In the genomic region with DNA sequence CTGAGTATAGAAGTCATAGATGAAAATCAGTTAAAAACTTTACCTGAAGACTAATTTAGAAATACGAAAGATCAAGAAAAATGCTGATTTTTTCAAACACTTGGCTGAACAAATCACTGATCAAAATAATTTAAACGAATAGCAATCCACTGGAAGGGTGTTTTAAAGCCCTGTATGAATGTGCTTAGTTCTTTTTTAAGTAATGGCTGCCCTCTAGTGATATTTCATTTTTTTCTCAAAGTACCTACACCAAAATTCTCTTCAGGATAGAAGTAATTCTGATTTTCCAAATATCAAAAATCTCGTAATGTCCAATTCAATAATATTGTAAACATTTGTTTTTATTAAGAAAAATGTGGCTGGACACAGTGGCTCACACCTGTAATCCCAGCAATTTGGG, we compare ENCODE assay signal across 2 cellular contexts.
TF ChIP-seq lines count a peak whose summit lies in the region.

No MANE protein-coding gene starts in this region.

TF ChIP-seq in SK-N-SH, 30 proteins besides CTCF, POLR2A, EP300 and RAD21 (continued from another document):
- TF ChIP-seq, protein P1, sequence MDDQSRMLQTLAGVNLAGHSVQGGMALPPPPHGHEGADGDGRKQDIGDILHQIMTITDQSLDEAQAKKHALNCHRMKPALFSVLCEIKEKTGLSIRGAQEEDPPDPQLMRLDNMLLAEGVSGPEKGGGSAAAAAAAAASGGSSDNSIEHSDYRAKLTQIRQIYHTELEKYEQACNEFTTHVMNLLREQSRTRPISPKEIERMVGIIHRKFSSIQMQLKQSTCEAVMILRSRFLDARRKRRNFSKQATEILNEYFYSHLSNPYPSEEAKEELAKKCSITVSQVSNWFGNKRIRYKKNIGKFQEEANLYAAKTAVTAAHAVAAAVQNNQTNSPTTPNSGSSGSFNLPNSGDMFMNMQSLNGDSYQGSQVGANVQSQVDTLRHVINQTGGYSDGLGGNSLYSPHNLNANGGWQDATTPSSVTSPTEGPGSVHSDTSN (IDR thresholded peaks at IDR 0.05): no peak
- no peak for TF ChIP-seq YY1 (IDR thresholded peaks at IDR 0.05; ENCODE audit: low read depth)
- TF ChIP-seq TAF1 (IDR thresholded peaks at IDR 0.05; ENCODE audit: borderline replicate concordance, low read depth, low read length): no peak
- no peak for TF ChIP-seq ELF1 (IDR thresholded peaks at IDR 0.05)
- no peak for TF ChIP-seq EZH2phosphoT487 (IDR thresholded peaks at IDR 0.05; ENCODE audit: borderline replicate concordance, low read depth)
- TF ChIP-seq NFIC (IDR thresholded peaks at IDR 0.05; ENCODE audit: borderline replicate concordance): no peak
- no peak for TF ChIP-seq RFX5 (IDR thresholded peaks at IDR 0.05; ENCODE audit: low read length)
- TF ChIP-seq GABPA (IDR thresholded peaks at IDR 0.05; ENCODE audit: low read depth): no peak

TF ChIP-seq in SK-N-SH treated with all-trans-retinoic acid at 6 μM for 48 hours, 23 proteins besides CTCF, POLR2A, EP300 and RAD21 (continued from another document):
- TF ChIP-seq, protein P2, sequence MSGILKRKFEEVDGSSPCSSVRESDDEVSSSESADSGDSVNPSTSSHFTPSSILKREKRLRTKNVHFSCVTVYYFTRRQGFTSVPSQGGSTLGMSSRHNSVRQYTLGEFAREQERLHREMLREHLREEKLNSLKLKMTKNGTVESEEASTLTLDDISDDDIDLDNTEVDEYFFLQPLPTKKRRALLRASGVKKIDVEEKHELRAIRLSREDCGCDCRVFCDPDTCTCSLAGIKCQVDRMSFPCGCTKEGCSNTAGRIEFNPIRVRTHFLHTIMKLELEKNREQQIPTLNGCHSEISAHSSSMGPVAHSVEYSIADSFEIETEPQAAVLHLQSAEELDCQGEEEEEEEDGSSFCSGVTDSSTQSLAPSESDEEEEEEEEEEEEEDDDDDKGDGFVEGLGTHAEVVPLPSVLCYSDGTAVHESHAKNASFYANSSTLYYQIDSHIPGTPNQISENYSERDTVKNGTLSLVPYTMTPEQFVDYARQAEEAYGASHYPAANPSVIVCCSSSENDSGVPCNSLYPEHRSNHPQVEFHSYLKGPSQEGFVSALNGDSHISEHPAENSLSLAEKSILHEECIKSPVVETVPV (CRISPR knock-in tag; IDR thresholded peaks at IDR 0.05): no peak
- TF ChIP-seq GLIS3 (CRISPR knock-in tag; IDR thresholded peaks at IDR 0.05) (no peak), RARB (CRISPR knock-in tag; IDR thresholded peaks at IDR 0.05) (no peak), ISL1 (CRISPR knock-in tag; IDR thresholded peaks at IDR 0.05) (no peak), SNAI2 (CRISPR knock-in tag; IDR thresholded peaks at IDR 0.05) (no peak), ZFP3 (CRISPR knock-in tag; IDR thresholded peaks at IDR 0.05) (no peak)
